23 cellular contexts compared by ENCODE assay signal in the genomic region with DNA sequence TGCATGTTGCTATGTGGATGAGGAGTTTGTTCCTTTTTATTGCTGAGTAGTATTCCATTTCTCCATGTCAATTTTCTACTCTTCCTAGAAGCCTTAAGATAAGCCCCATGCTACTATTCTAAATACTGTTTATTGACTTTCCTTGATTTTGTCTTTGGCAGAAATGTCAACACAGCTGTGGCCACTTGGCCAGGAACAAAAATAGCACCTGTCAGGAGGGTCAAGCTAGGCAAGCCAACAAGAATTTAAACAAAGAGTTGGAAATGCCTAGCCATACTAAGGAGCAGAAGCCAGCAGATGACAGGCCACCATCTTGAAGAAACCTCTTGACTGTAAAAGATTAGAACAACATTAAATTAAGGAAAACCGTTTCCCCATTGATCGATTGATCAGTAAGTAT.
"Had no signal": no experiment of that assay in that cellular context is flagged by ENCODE, and none has a peak within 500 bp of the region (broad histone marks: within the 10 kb centered on the region; RNA-seq: fewer than 3 reads in every experiment).

No MANE protein-coding gene starts in this region.

- H3K4me3 Mint-ChIP-seq: activated B cell treated with CpG ODN at 0.5 μM for 24 hours; activated CD4-positive, alpha-beta T cell treated with anti-CD3 and anti-CD28 coated beads for 36 hours; activated T-cell treated with anti-CD3 and anti-CD28 coated beads, Interleukin-2, amount 50 U/mL, for 24 hours; activated T-helper 17 cell treated with anti-CD3 and anti-CD28 coated beads, Interleukin-2, amount 50 U/mL, for 72 hours; brain; dendritic cell treated with granulocyte-macrophage colony-stimulating factor and Interleukin-4, amounts not matched to agents 40 ng/mL and 50 ng/mL, for 4 days; memory B cell; naive thymus-derived CD4-positive, alpha-beta T cell; stimulated activated memory B cell treated with anti-CD40 and anti-IgM and Interleukin-4, amounts not matched to agents 10 μg/mL and 1 μg/mL and 100 μg/mL, for 72 hours had no signal

- H3K9me3 Mint-ChIP-seq: activated B cell treated with CpG ODN at 0.5 μM for 24 hours; activated T-cell treated with anti-CD3 and anti-CD28 coated beads, Interleukin-2, amount 50 U/mL, for 24 hours; activated T-helper 17 cell treated with anti-CD3 and anti-CD28 coated beads, Interleukin-2, amount 50 U/mL, for 72 hours; dendritic cell treated with granulocyte-macrophage colony-stimulating factor and Interleukin-4, amounts not matched to agents 40 ng/mL and 50 ng/mL, for 4 days; memory B cell; naive thymus-derived CD4-positive, alpha-beta T cell; stimulated activated memory B cell treated with anti-CD40 and anti-IgM and Interleukin-4, amounts not matched to agents 10 μg/mL and 1 μg/mL and 100 μg/mL, for 72 hours had no signal

- H3K36me3 ChIP-seq: transverse colon had no signal

- DNase-seq: activated B cell treated with CpG ODN at 0.5 μM for 24 hours; activated CD4-positive, alpha-beta T cell treated with anti-CD3 and anti-CD28 coated beads for 36 hours; activated CD4-positive, alpha-beta T cell treated with anti-CD3 and anti-CD28 coated beads, Interleukin-2, amount 50 U/mL, for 4 hours; activated CD8-positive, alpha-beta memory T cell treated with anti-CD3 and anti-CD28 coated beads for 24 hours; activated CD8-positive, alpha-beta memory T cell treated with anti-CD3 and anti-CD28 coated beads, Interleukin-2, amount 50 U/mL, for 4 hours; activated T-cell treated with anti-CD3 and anti-CD28 coated beads, Interleukin-2, amount 50 U/mL, for 24 hours; aorta; effector CD4-positive, alpha-beta T cell; foreskin melanocyte; glutamatergic neuron; hypothalamus; mucosa of descending colon; naive thymus-derived CD4-positive, alpha-beta T cell; stimulated activated CD4-positive, alpha-beta T cell treated with anti-CD3 and anti-CD28 coated beads, Interleukin-15, amount 100 ng/mL, for 24 hours; transverse colon had no signal

- H3K4me2 ChIP-seq: smooth muscle cell had no signal

- ATAC-seq: activated CD4-positive, alpha-beta T cell treated with anti-CD3 and anti-CD28 coated beads for 36 hours; activated naive CD4-positive, alpha-beta T cell treated with anti-CD3 and anti-CD28 coated beads, Interleukin-2, amount 50 U/mL, for 72 hours; activated T-helper 17 cell treated with anti-CD3 and anti-CD28 coated beads, Interleukin-2, amount 50 U/mL, for 72 hours; mucosa of descending colon; naive thymus-derived CD4-positive, alpha-beta T cell; sciatic nerve; stimulated activated memory B cell treated with anti-CD40 and anti-IgM and Interleukin-4, amounts not matched to agents 10 μg/mL and 1 μg/mL and 100 μg/mL, for 72 hours had no signal

- H3K27ac Mint-ChIP-seq: activated B cell treated with CpG ODN at 0.5 μM for 24 hours; activated CD4-positive, alpha-beta T cell treated with anti-CD3 and anti-CD28 coated beads for 36 hours; activated naive CD4-positive, alpha-beta T cell treated with anti-CD3 and anti-CD28 coated beads, Interleukin-2, amount 50 U/mL, for 72 hours; activated T-cell treated with anti-CD3 and anti-CD28 coated beads, Interleukin-2, amount 50 U/mL, for 24 hours; activated T-helper 17 cell treated with anti-CD3 and anti-CD28 coated beads, Interleukin-2, amount 50 U/mL, for 72 hours; dendritic cell treated with granulocyte-macrophage colony-stimulating factor and Interleukin-4, amounts not matched to agents 40 ng/mL and 50 ng/mL, for 4 days; memory B cell; naive thymus-derived CD4-positive, alpha-beta T cell; stimulated activated memory B cell treated with anti-CD40 and anti-IgM and Interleukin-4, amounts not matched to agents 10 μg/mL and 1 μg/mL and 100 μg/mL, for 72 hours had no signal

- H3K27me3 ChIP-seq: transverse colon had no signal

- H3K27me3 Mint-ChIP-seq: activated B cell treated with CpG ODN at 0.5 μM for 24 hours; activated CD4-positive, alpha-beta T cell treated with anti-CD3 and anti-CD28 coated beads for 36 hours; activated T-cell treated with anti-CD3 and anti-CD28 coated beads, Interleukin-2, amount 50 U/mL, for 24 hours; activated T-helper 17 cell treated with anti-CD3 and anti-CD28 coated beads, Interleukin-2, amount 50 U/mL, for 72 hours; brain; dendritic cell treated with granulocyte-macrophage colony-stimulating factor and Interleukin-4, amounts not matched to agents 40 ng/mL and 50 ng/mL, for 4 days; memory B cell; stimulated activated memory B cell treated with anti-CD40 and anti-IgM and Interleukin-4, amounts not matched to agents 10 μg/mL and 1 μg/mL and 100 μg/mL, for 72 hours had no signal

- H3K27ac ChIP-seq: transverse colon had no signal

- H3K4me3 ChIP-seq: mucosa of descending colon, smooth muscle cell, transverse colon had no signal
